1 cellular context compared by ENCODE assay signal in the genomic region with DNA sequence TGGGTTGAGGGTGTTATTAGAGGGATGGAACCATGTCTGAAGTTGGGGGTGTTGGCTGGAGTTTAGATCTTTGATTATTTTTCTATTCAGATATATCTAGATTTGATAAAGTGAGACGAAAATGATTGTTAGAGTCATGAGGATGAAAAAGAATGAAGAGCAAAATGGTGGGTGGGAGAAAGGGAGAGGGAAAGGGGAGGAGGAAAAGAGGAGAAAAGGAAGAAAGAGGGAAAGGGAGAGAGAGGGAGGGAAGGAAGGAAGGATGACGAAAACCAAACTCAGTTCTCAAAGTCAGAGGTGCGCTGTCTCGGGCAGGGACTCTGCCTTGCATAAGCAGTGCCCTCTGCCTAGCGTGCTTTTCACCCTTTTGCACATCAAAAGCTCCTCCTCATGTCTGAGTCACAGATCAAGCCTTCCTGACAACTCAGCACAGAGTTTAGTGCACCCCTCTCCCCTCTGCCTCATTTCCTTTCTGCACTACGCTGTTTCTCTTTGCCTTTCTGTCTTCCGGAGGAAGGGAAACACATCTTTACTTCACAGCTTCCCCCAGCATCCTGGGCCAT.
TF ChIP-seq lines count a peak whose summit lies in the region.

No MANE protein-coding gene starts in this region.

TF ChIP-seq in PFSK-1, 5 proteins besides CTCF, POLR2A, EP300 and RAD21 (continued from another document):
- TF ChIP-seq, protein P1, sequence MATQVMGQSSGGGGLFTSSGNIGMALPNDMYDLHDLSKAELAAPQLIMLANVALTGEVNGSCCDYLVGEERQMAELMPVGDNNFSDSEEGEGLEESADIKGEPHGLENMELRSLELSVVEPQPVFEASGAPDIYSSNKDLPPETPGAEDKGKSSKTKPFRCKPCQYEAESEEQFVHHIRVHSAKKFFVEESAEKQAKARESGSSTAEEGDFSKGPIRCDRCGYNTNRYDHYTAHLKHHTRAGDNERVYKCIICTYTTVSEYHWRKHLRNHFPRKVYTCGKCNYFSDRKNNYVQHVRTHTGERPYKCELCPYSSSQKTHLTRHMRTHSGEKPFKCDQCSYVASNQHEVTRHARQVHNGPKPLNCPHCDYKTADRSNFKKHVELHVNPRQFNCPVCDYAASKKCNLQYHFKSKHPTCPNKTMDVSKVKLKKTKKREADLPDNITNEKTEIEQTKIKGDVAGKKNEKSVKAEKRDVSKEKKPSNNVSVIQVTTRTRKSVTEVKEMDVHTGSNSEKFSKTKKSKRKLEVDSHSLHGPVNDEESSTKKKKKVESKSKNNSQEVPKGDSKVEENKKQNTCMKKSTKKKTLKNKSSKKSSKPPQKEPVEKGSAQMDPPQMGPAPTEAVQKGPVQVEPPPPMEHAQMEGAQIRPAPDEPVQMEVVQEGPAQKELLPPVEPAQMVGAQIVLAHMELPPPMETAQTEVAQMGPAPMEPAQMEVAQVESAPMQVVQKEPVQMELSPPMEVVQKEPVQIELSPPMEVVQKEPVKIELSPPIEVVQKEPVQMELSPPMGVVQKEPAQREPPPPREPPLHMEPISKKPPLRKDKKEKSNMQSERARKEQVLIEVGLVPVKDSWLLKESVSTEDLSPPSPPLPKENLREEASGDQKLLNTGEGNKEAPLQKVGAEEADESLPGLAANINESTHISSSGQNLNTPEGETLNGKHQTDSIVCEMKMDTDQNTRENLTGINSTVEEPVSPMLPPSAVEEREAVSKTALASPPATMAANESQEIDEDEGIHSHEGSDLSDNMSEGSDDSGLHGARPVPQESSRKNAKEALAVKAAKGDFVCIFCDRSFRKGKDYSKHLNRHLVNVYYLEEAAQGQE (IDR thresholded peaks at IDR 0.05; ENCODE audit: insufficient read depth in 1 of 2, low read depth in 2 of 2, low read length in 2 of 2): no peak
- 0 out of 2 replicates have a peak, but pooled peaks have one; percentile 27 for TF ChIP-seq POLR2AphosphoS5 (IDR thresholded peaks at IDR 0.05; ENCODE audit: low read depth, low read length)
